19 cellular contexts compared by ENCODE assay signal in genomic region chr11:58922475-58922874, GRCh38. TPM values are rescaled to one million over a fixed set of nuclear protein-coding genes. Genes with fewer than 3 reads are reported as not detected.
"Had no signal": no experiment of that assay in that cellular context is flagged by ENCODE, and none has a peak within 500 bp of the region (broad histone marks: within the 10 kb centered on the region; RNA-seq: fewer than 3 reads in every experiment).

No MANE protein-coding gene starts in this region.

- H3K9me3 ChIP-seq: gastrocnemius medialis had no signal

- H3K36me3 Mint-ChIP-seq: memory B cell had no signal

- H3K9me3 Mint-ChIP-seq: central memory CD8-positive, alpha-beta T cell had no signal

- H3K36me3 ChIP-seq: gastrocnemius medialis, left ventricle myocardium inferior, right atrium auricular region, transverse colon had no signal

- H3K4me3 ChIP-seq: gastrocnemius medialis, left ventricle myocardium inferior, right atrium auricular region, skin epidermis, transverse colon had no signal

- H3K4me1 ChIP-seq: gastrocnemius medialis, left ventricle myocardium inferior, right atrium auricular region had no signal

- H3K27ac Mint-ChIP-seq: activated CD8-positive, alpha-beta T cell treated with anti-CD3 and anti-CD28 coated beads, Interleukin-2, amount 10 ng/mL, durations not matched to agents 7 days and 5 days; activated naive CD4-positive, alpha-beta T cell treated with anti-CD3 and anti-CD28 coated beads, Interleukin-2, amount 50 U/mL, for 72 hours; memory B cell; naive thymus-derived CD8-positive, alpha-beta T cell; T-helper 17 cell had no signal

- ATAC-seq: gastrocnemius medialis had no signal

- H3K4me3 Mint-ChIP-seq: activated CD8-positive, alpha-beta T cell treated with anti-CD3 and anti-CD28 coated beads, Interleukin-2, amount 10 ng/mL, durations not matched to agents 7 days and 5 days; central memory CD8-positive, alpha-beta T cell; memory B cell; stimulated activated naive B cell treated with anti-CD40 and anti-IgM and Interleukin-4, amounts not matched to agents 10 μg/mL and 1 μg/mL and 100 μg/mL, for 72 hours; T-helper 17 cell had no signal

- H3K27me3 ChIP-seq: gastrocnemius medialis, right atrium auricular region, transverse colon had no signal

- H3K27ac ChIP-seq: gastrocnemius medialis, left ventricle myocardium inferior, right atrium auricular region had no signal

- DNase-seq: activated CD8-positive, alpha-beta memory T cell treated with anti-CD3 and anti-CD28 coated beads, Interleukin-2, amount 50 U/mL, for 4 hours; activated gamma-delta T cell; cortex of kidney; effector CD8-positive, alpha-beta T cell; gastrocnemius medialis; kidney; left ventricle myocardium inferior; stimulated activated CD4-positive, alpha-beta T cell treated with anti-CD3 and anti-CD28 coated beads, Interleukin-4, amount 100 ng/mL, for 1 hour; stimulated activated naive B cell treated with anti-CD40 and anti-IgM and Interleukin-4, amounts not matched to agents 10 μg/mL and 1 μg/mL and 100 μg/mL, for 72 hours; T-helper 17 cell; transverse colon had no signal

RNA-seq across cellular contexts. Expression of gene GLYATL1, which starts 16.8 kb away (rescaled TPM):
- total RNA-seq: activated CD8-positive, alpha-beta T cell treated with anti-CD3 and anti-CD28 coated beads, Interleukin-2, amount 10 ng/mL, durations not matched to agents 7 days and 5 days; activated naive CD4-positive, alpha-beta T cell treated with anti-CD3 and anti-CD28 coated beads, Interleukin-2, amount 50 U/mL, for 72 hours; left ventricle myocardium inferior; naive thymus-derived CD8-positive, alpha-beta T cell; right atrium auricular region; subcutaneous adipose tissue; T-helper 17 cell had no signal
- polyA plus RNA-seq: naive thymus-derived CD8-positive, alpha-beta T cell had no signal
